9 cellular contexts compared by ENCODE assay signal in genomic region chr16:29645699-29646187, GRCh38. TPM values are rescaled to one million over a fixed set of nuclear protein-coding genes. Genes with fewer than 3 reads are reported as not detected.
DNase-seq lines count a peak whose midpoint lies in the region; ATAC-seq and TF ChIP-seq lines count a peak whose summit lies in the region.
"Had no signal": no experiment of that assay in that cellular context is flagged by ENCODE, and none has a peak within 500 bp of the region (broad histone marks: within the 10 kb centered on the region; RNA-seq: fewer than 3 reads in every experiment).

No MANE protein-coding gene starts in this region.

- no peak overlapping the region for H3K9ac ChIP-seq in SU-DHL-6 (ENCODE audit: low read length)

- CTCF ChIA-PET in HEK293T (lab: Yijun Ruan, JAX): interaction anchor here (0.8 kb wide), 1 partner anchor 953 kb away, joined by 5 read pairs; no protein-coding TSS in a partner anchor

- WGBS in right lobe of liver (ENCODE audit: insufficient coverage, low coverage, low lambda C conversion rate, missing lambda C conversion rate): 41% methylated on average over 2 of the region's 4 CpGs

- peak in 3 of 4 donors; percentile 43 to 54 (median 44) for ATAC-seq in right lobe of liver
- no peak for ATAC-seq in HG02970 (IDR thresholded peaks at IDR 0.05; ENCODE audit: low FRiP score, unreplicated experiment)

- no peak for TF ChIP-seq CTCF in SU-DHL-6 (IDR thresholded peaks at IDR 0.05; ENCODE audit: insufficient read depth, low read length, poor library complexity, severe bottlenecking)
- TF ChIP-seq CTCF in right lobe of liver (IDR thresholded peaks at IDR 0.05): no peak
- no peak for TF ChIP-seq CTCF in uterus (IDR thresholded peaks at IDR 0.05)

- no peaks in the 10 kb centered on the region for H3K79me2 ChIP-seq in SU-DHL-6 (ENCODE audit: insufficient read depth, low read length)

- H3K4me1 ChIP-seq in right lobe of liver: peaks cover 0 to 5% (median 0%) of the 10 kb centered on the region in 4 donors
- no peaks in the 10 kb centered on the region for H3K4me1 ChIP-seq in uterus

- H3K9me2 ChIP-seq in SU-DHL-6 (replicated peaks; ENCODE audit: insufficient read depth, low read length): no peaks in the 10 kb centered on the region

- DNase-seq in GF-D8 (lab: John Stamatoyannopoulos, UW) (peak; percentile 84), HEK293T (ENCODE audit: extremely low spot score) (peak; percentile 57), right lobe of liver (no peak), uterus (no peak), NCI-H1694 treated with DMSO at 0.1 percent for 48 hours (lab: John Stamatoyannopoulos, UW) (no peak), AG08395 (ENCODE audit: low spot score) (no peak)

- no peaks in the 10 kb centered on the region for H3K27me3 ChIP-seq in SU-DHL-6 (ENCODE audit: low read length)
- H3K27me3 ChIP-seq in right lobe of liver: no peaks in the 10 kb centered on the region
- H3K27me3 ChIP-seq in uterus: no peaks in the 10 kb centered on the region
- H3K27me3 ChIP-seq: cardiac muscle cell had no signal

- peak overlapping the region; percentile 37 for H2AFZ ChIP-seq in SU-DHL-6 (ENCODE audit: low read depth, low read length, severe bottlenecking)

- no peaks in the 10 kb centered on the region for H3K9me3 ChIP-seq in SU-DHL-6 (ENCODE audit: insufficient read depth, low read length)
- H3K9me3 ChIP-seq in right lobe of liver: no peaks in the 10 kb centered on the region
- H3K9me3 ChIP-seq in uterus: no peaks in the 10 kb centered on the region

- H3K4me3 ChIP-seq in SU-DHL-6 (ENCODE audit: insufficient read depth, low read length, poor library complexity, severe bottlenecking): no peak overlapping the region
- H3K4me3 ChIP-seq in right lobe of liver: no peak overlapping the region
- H3K4me3 ChIP-seq in uterus: no peak overlapping the region
- H3K4me3 ChIP-seq: cardiac muscle cell had no signal

- intact Hi-C loops in right lobe of liver (cut with DNase I): no loop called here
- intact Hi-C loops in uterus (cut with DNase I; ENCODE audit: low total_unique reads): no loop called here

- POLR2A ChIA-PET in HEK293T (lab: Yijun Ruan, JAX): no interaction called here

- no peaks in the 10 kb centered on the region for H4K20me1 ChIP-seq in SU-DHL-6 (ENCODE audit: low read depth, low read length)

- H3K27ac ChIP-seq in SU-DHL-6 (ENCODE audit: low read depth, low read length): no peak overlapping the region
- H3K27ac ChIP-seq in right lobe of liver: no peak overlapping the region
- H3K27ac ChIP-seq in uterus: no peak overlapping the region
- H3K27ac ChIP-seq: cardiac muscle cell had no signal

- H3K4me2 ChIP-seq in SU-DHL-6 (ENCODE audit: low read depth, low read length, poor library complexity, severe bottlenecking): no peak overlapping the region

- no peaks in the 10 kb centered on the region for H3F3A ChIP-seq in SU-DHL-6 (ENCODE audit: insufficient read depth)

- TF ChIP-seq POLR2A in right lobe of liver (IDR thresholded peaks at IDR 0.05): no peak
- no peak for TF ChIP-seq POLR2A in uterus (IDR thresholded peaks at IDR 0.05)

- H3K36me3 ChIP-seq in SU-DHL-6 (ENCODE audit: low read length) (no peaks in the 10 kb centered on the region), right lobe of liver (no peaks in the 10 kb centered on the region), uterus (no peaks in the 10 kb centered on the region)
- H3K36me3 ChIP-seq: cardiac muscle cell had no signal

TF ChIP-seq in HEK293T, 16 proteins besides CTCF, POLR2A, EP300 and RAD21:
- TF ChIP-seq FOXM1 (IDR thresholded peaks at IDR 0.05; ENCODE audit: borderline replicate concordance): no peak
- no peak for TF ChIP-seq FOXK2 (IDR thresholded peaks at IDR 0.05)
- TF ChIP-seq ARNT (IDR thresholded peaks at IDR 0.05): no peak
- TF ChIP-seq SP1 (IDR thresholded peaks at IDR 0.05): no peak
- TF ChIP-seq SUZ12 (IDR thresholded peaks at IDR 0.05): no peak
- TF ChIP-seq L3MBTL2 (conservative IDR thresholded peaks at IDR 0.05): no peak
TF ChIP-seq in HEK293T: peak in this region for 0.

RNA-seq across cellular contexts. Expression of gene SPN, which starts 17.3 kb away (rescaled TPM):
- 1 to 10 TPM in 4 of 6 experiments, under 1 TPM in 2; 0.60 to 3.3 (median 1.4) TPM for total RNA-seq in right lobe of liver
- total RNA-seq in uterus: 1 to 10 TPM in 1 of 4 donors, under 1 TPM in 2, not detected in 1; 0.26 to 2.4 (median 0.83) TPM

RNA-seq across cellular contexts. Expression of gene QPRT, which starts 33.2 kb away (rescaled TPM):
- total RNA-seq in right lobe of liver: 100 to 1,000 TPM in 5 of 6 experiments, 10 to 100 TPM in 1; 95.2 to 154 (median 128) TPM
- 10 to 100 TPM; 16.7 to 54.3 (median 23.1) TPM for total RNA-seq in uterus

Comparison
In these comparisons a context has a peak if more than half of its experiments do, and no peak if none do; other contexts are left out.
1. DNase-seq: peak in GF-D8 (single experiment) and HEK293T (single experiment); none in right lobe of liver (0 of 3), uterus (0 of 2), NCI-H1694 treated with DMSO at 0.1 percent for 48 hours (single experiment) and AG08395 (single experiment).